Comparison of ENCODE assay signal across 8 cellular contexts in genomic region chrX:21975827-21976226, GRCh38. TPM values are rescaled to one million over a fixed set of nuclear protein-coding genes. Genes with fewer than 3 reads are reported as not detected.
DNase-seq lines count a peak whose midpoint lies in the region; ATAC-seq and TF ChIP-seq lines count a peak whose summit lies in the region.

No MANE protein-coding gene starts in this region.

- TF ChIP-seq CTCF in BE2C (IDR thresholded peaks at IDR 0.05; ENCODE audit: low read depth, low read length) (peak; percentile 39; the same call in 1 of the 2 replicates), nephron (IDR thresholded peaks at IDR 0.05; ENCODE audit: unreplicated experiment in 3 of 3) (peak; percentile 49 to 63 (median 58))

- H3K27me3 Mint-ChIP-seq in nephron (ENCODE audit: low read depth), result no peaks in the 10 kb centered on the region

- H3K4me1 Mint-ChIP-seq in nephron, result peaks cover 15% of the 10 kb centered on the region

- H3K36me3 Mint-ChIP-seq in nephron (ENCODE audit: low read depth), result peaks cover 76% of the 10 kb centered on the region

- H3K27ac Mint-ChIP-seq in nephron, result peak overlapping the region; percentile 61 to 63 (median 62)

- H3K36me3 ChIP-seq in BE2C, result peaks cover 13% of the 10 kb centered on the region

- ATAC-seq in HG03159 (IDR thresholded peaks at IDR 0.05; ENCODE audit: unreplicated experiment) (no peak), sciatic nerve (no peak), GM18519 (IDR thresholded peaks at IDR 0.05; ENCODE audit: low FRiP score, unreplicated experiment) (no peak), GM21619 (IDR thresholded peaks at IDR 0.05; ENCODE audit: unreplicated experiment) (no peak)

- intact Hi-C loops in sciatic nerve (cut with DNase I), result no loop called here

- no peaks in the 10 kb centered on the region for H3K27me3 ChIP-seq in BE2C

- no peaks in the 10 kb centered on the region for H3K4me1 ChIP-seq in BE2C

- no peak overlapping the region for H3K4me3 ChIP-seq in BE2C (ENCODE audit: low read depth, low read length)

- no peaks in the 10 kb centered on the region for H3K9me3 ChIP-seq in BE2C

- no peaks in the 10 kb centered on the region for H3K9me3 Mint-ChIP-seq in nephron

- no peak overlapping the region for H3K4me3 Mint-ChIP-seq in nephron

- no peak for DNase-seq in BE2C
- DNase-seq in LHCN-M2 (ENCODE audit: low read depth), result peak; percentile 54
- DNase-seq in dermis blood vessel endothelial cell, result peak; percentile 72
- DNase-seq in sciatic nerve (ENCODE audit: low spot score), result no peak

RNA-seq across cellular contexts. Expression of gene SMS, which starts 35.3 kb away (rescaled TPM):
- polyA plus RNA-seq in BE2C (2012; ENCODE audit: insufficient read depth, insufficient read length, low read depth), result 56.0 TPM
- total RNA-seq in LHCN-M2 (2014; rRNA removed) (208 and 244 TPM in 2 replicates), dermis blood vessel endothelial cell (117 and 166 TPM in 2 replicates), sciatic nerve (40.0 TPM)
- polyA plus RNA-seq in LHCN-M2 (2012), result 130 TPM

RNA-seq across cellular contexts. Expression of gene PHEX, which starts 56.3 kb away (rescaled TPM):
- 0.40 TPM for polyA plus RNA-seq in BE2C (2012; ENCODE audit: insufficient read depth, insufficient read length, low read depth)
- total RNA-seq in LHCN-M2 (2014; rRNA removed) (0.75 and 0.83 TPM in 2 replicates), dermis blood vessel endothelial cell (under 0.01 and 0.37 TPM in 2 replicates), sciatic nerve (0.09 TPM)
- 0.05 TPM for polyA plus RNA-seq in LHCN-M2 (2012)

Comparison
In these comparisons a context has a peak if more than half of its experiments do, and no peak if none do; other contexts are left out.
1. DNase-seq: peak in LHCN-M2 (single experiment) and dermis blood vessel endothelial cell (single experiment); none in BE2C (single experiment) and sciatic nerve (single experiment).